Comparison of ENCODE assay signal across 2 cellular contexts in the genomic region with DNA sequence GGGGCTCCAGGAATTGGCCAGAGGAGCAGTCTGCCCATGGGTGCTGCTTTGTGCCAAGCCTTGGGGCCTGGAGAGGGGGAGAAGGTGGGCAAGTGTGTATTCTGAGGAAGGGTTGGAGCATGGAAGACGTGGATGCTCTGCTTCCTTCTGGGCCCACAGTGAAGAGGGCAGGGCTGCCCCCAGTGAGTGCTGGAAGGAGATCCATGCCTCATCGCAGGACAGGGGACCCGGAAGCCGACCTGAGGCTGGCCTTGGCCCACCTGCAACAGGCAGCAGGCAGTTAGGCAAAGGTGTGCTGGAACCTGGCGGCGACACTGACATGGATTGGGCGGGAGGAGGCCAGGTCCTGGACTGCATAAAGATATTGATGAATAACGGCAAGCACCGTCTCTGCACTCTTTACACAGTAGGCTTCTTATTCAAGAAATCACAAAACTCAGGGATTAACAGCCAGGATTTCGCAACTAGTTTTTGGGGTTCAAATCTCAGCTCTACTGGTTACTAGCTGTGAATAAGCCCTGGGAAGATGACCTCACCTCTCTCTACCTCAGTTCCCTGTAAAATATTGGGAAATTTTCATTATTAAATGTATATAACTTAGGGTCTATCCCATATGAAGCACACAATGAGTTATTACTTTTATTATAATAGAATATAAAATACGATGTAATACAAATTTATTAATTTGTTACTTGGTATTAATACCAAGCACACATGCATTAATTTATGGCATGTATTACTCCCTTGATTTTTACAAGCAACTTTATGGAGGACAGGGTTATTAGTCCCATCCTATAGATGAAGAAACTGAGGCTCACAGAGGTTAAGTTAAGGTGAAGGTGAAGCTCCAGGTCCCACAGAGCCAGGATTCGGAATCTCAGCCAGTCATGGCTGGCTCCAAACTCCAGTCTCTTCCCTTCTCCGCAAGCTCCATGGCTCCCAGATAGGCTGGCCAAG.
TF ChIP-seq lines count a peak whose summit lies in the region.

No MANE protein-coding gene starts in this region.

TF ChIP-seq in SK-N-SH treated with all-trans-retinoic acid at 6 μM for 48 hours, 23 proteins besides CTCF, POLR2A, EP300 and RAD21 (continued from another document):
- TF ChIP-seq, protein P1, sequence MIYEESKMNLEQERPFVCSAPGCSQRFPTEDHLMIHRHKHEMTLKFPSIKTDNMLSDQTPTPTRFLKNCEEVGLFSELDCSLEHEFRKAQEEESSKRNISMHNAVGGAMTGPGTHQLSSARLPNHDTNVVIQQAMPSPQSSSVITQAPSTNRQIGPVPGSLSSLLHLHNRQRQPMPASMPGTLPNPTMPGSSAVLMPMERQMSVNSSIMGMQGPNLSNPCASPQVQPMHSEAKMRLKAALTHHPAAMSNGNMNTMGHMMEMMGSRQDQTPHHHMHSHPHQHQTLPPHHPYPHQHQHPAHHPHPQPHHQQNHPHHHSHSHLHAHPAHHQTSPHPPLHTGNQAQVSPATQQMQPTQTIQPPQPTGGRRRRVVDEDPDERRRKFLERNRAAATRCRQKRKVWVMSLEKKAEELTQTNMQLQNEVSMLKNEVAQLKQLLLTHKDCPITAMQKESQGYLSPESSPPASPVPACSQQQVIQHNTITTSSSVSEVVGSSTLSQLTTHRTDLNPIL (CRISPR knock-in tag; IDR thresholded peaks at IDR 0.05; ENCODE audit: low read depth): no peak
- TF ChIP-seq BACH2 (CRISPR knock-in tag; IDR thresholded peaks at IDR 0.05; ENCODE audit: borderline replicate concordance) (no peak), ZNF8 (CRISPR knock-in tag; IDR thresholded peaks at IDR 0.05) (no peak), TOX (CRISPR knock-in tag; IDR thresholded peaks at IDR 0.05; ENCODE audit: borderline replicate concordance) (no peak)
- TF ChIP-seq, protein P2, sequence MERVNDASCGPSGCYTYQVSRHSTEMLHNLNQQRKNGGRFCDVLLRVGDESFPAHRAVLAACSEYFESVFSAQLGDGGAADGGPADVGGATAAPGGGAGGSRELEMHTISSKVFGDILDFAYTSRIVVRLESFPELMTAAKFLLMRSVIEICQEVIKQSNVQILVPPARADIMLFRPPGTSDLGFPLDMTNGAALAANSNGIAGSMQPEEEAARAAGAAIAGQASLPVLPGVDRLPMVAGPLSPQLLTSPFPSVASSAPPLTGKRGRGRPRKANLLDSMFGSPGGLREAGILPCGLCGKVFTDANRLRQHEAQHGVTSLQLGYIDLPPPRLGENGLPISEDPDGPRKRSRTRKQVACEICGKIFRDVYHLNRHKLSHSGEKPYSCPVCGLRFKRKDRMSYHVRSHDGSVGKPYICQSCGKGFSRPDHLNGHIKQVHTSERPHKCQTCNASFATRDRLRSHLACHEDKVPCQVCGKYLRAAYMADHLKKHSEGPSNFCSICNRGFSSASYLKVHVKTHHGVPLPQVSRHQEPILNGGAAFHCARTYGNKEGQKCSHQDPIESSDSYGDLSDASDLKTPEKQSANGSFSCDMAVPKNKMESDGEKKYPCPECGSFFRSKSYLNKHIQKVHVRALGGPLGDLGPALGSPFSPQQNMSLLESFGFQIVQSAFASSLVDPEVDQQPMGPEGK (CRISPR knock-in tag; IDR thresholded peaks at IDR 0.05; ENCODE audit: borderline replicate concordance): no peak
TF ChIP-seq in SK-N-SH treated with all-trans-retinoic acid at 6 μM for 48 hours: peak in this region for 0.

TF ChIP-seq in SK-N-SH, 30 proteins besides CTCF, POLR2A, EP300 and RAD21 (continued from another document):
- TF ChIP-seq USF1 (IDR thresholded peaks at IDR 0.05; ENCODE audit: borderline replicate concordance, low read depth): no peak
- TF ChIP-seq MEF2A (IDR thresholded peaks at IDR 0.05; ENCODE audit: borderline replicate concordance, low read depth): no peak
- no peak for TF ChIP-seq FOSL2 (IDR thresholded peaks at IDR 0.05; ENCODE audit: borderline replicate concordance, low read depth)
- no peak for TF ChIP-seq TEAD4 (IDR thresholded peaks at IDR 0.05; ENCODE audit: borderline replicate concordance, insufficient read depth)
- TF ChIP-seq RFX5 (IDR thresholded peaks at IDR 0.05; ENCODE audit: low read length): no peak
- TF ChIP-seq, protein P3, sequence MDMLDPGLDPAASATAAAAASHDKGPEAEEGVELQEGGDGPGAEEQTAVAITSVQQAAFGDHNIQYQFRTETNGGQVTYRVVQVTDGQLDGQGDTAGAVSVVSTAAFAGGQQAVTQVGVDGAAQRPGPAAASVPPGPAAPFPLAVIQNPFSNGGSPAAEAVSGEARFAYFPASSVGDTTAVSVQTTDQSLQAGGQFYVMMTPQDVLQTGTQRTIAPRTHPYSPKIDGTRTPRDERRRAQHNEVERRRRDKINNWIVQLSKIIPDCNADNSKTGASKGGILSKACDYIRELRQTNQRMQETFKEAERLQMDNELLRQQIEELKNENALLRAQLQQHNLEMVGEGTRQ (IDR thresholded peaks at IDR 0.05; ENCODE audit: borderline replicate concordance, low read depth, low read length): no peak
- TF ChIP-seq POLR2AphosphoS5 (IDR thresholded peaks at IDR 0.05; ENCODE audit: low read depth, low read length): no peak
- no peak for TF ChIP-seq NFIC (IDR thresholded peaks at IDR 0.05; ENCODE audit: borderline replicate concordance)
- no peak for TF ChIP-seq NRF1 (IDR thresholded peaks at IDR 0.05; ENCODE audit: low read depth, low read length)
- no peak for TF ChIP-seq RXRA (IDR thresholded peaks at IDR 0.05; ENCODE audit: borderline replicate concordance, low read depth)
